Comparison of ENCODE assay signal across 8 cellular contexts in genomic region chrX:107629533-107629909, GRCh38. TPM values are rescaled to one million over a fixed set of nuclear protein-coding genes. Genes with fewer than 3 reads are reported as not detected.
DNase-seq lines count a peak whose midpoint lies in the region; ATAC-seq and TF ChIP-seq lines count a peak whose summit lies in the region.

No MANE protein-coding gene starts in this region.

- H3K27me3 ChIP-seq in stomach: no peaks in the 10 kb centered on the region

- H3K4me3 Mint-ChIP-seq in activated CD8-positive, alpha-beta T cell treated with anti-CD3 and anti-CD28 coated beads, Interleukin-2, amount 10 ng/mL, durations not matched to agents 7 days and 5 days: peak overlapping the region; percentile 86

- CTCF ChIA-PET in activated CD8-positive, alpha-beta T cell treated with anti-CD3 and anti-CD28 coated beads, Interleukin-2, amount 10 ng/mL, durations not matched to agents 7 days and 5 days (lab: Charles Lee): interaction anchor here (0.9 to 6.0 kb wide), 6 partner anchors 11 to 148 kb away, joined by 3 to 31 read pairs (median 4); partner anchors contain the start of gene NCBP2L

- peak overlapping the region in 3 of 5 donors; percentile 87 for H3K27ac ChIP-seq in stomach

- H3K4me3 ChIP-seq in iPS-11a (ENCODE audit: low read depth, low read length) (peak overlapping the region; percentile 77), stomach (peak overlapping the region; percentile 51 to 63 (median 58))

- DNase-seq in NCI-H2107 treated with DMSO at 0.1 percent for 48 hours (lab: John Stamatoyannopoulos, UW; ENCODE audit: unreplicated experiment): peak; percentile 33
- DNase-seq in NCI-H2107 (lab: John Stamatoyannopoulos, UW): no peak
- DNase-seq in KBM-7: peak; percentile 51
- DNase-seq in activated CD8-positive, alpha-beta T cell treated with anti-CD3 and anti-CD28 coated beads, Interleukin-2, amount 10 ng/mL, durations not matched to agents 7 days and 5 days: peak; percentile 32
- DNase-seq in stomach: no peak
- no peak for DNase-seq in activated CD4-positive, CD25-positive, alpha-beta regulatory T cell treated with anti-CD3 and anti-CD28 coated beads, Interleukin-2, amount 50 U/mL, for 72 hours

- TF ChIP-seq CTCF in stomach (IDR thresholded peaks at IDR 0.05): no peak

- TF ChIP-seq EP300 in stomach (IDR thresholded peaks at IDR 0.05): no peak

- no peaks in the 10 kb centered on the region for H3K9me3 Mint-ChIP-seq in activated CD8-positive, alpha-beta T cell treated with anti-CD3 and anti-CD28 coated beads, Interleukin-2, amount 10 ng/mL, durations not matched to agents 7 days and 5 days (ENCODE audit: insufficient read depth)

- TF ChIP-seq POLR2A in stomach (IDR thresholded peaks at IDR 0.05): no peak

- in situ Hi-C loops in KBM-7 (cut with MboI; ENCODE audit: low pct_unique_long_range_greater_than_20kb, low sequenced_read_pairs): no loop called here

- H3K27ac Mint-ChIP-seq in activated CD8-positive, alpha-beta T cell treated with anti-CD3 and anti-CD28 coated beads, Interleukin-2, amount 10 ng/mL, durations not matched to agents 7 days and 5 days: peak overlapping the region; percentile 96

- H3K4me1 ChIP-seq in stomach: peaks cover 0 to 25% (median 6%) of the 10 kb centered on the region in 4 donors

- POLR2A ChIA-PET in activated CD8-positive, alpha-beta T cell treated with anti-CD3 and anti-CD28 coated beads, Interleukin-2, amount 10 ng/mL, durations not matched to agents 7 days and 5 days (lab: Charles Lee): interaction anchor here (1.0 to 2.4 kb wide), 5 partner anchors 44 to 112 kb away, joined by 3 to 18 read pairs (median 4); no protein-coding TSS in a partner anchor

- ATAC-seq in activated CD8-positive, alpha-beta T cell treated with anti-CD3 and anti-CD28 coated beads, Interleukin-2, amount 10 ng/mL, durations not matched to agents 7 days and 5 days: no peak
- ATAC-seq in HG02884 (IDR thresholded peaks at IDR 0.05; ENCODE audit: unreplicated experiment): no peak

- no peaks in the 10 kb centered on the region for H3K27me3 Mint-ChIP-seq in activated CD8-positive, alpha-beta T cell treated with anti-CD3 and anti-CD28 coated beads, Interleukin-2, amount 10 ng/mL, durations not matched to agents 7 days and 5 days (ENCODE audit: low read depth)

- intact Hi-C loops in stomach (cut with DNase I; ENCODE audit: low total_unique reads): no loop called here

- H3K36me3 Mint-ChIP-seq in activated CD8-positive, alpha-beta T cell treated with anti-CD3 and anti-CD28 coated beads, Interleukin-2, amount 10 ng/mL, durations not matched to agents 7 days and 5 days (ENCODE audit: low read depth): peaks cover 6% of the 10 kb centered on the region

- H3K9me3 ChIP-seq in stomach: no peaks in the 10 kb centered on the region

- peaks cover 26% of the 10 kb centered on the region for H3K4me1 Mint-ChIP-seq in activated CD8-positive, alpha-beta T cell treated with anti-CD3 and anti-CD28 coated beads, Interleukin-2, amount 10 ng/mL, durations not matched to agents 7 days and 5 days (ENCODE audit: low read depth)

- 2 to 33% (median 9%) methylated on average over 5 of the region's 5 CpGs for WGBS in stomach, 5 donors

- H3K36me3 ChIP-seq in stomach: no peaks in the 10 kb centered on the region

RNA-seq across cellular contexts. Expression of gene PRPS1, which starts 1.2 kb away (rescaled TPM):
- 10 to 100 TPM; 69.8 to 71.3 TPM for total RNA-seq in activated CD8-positive, alpha-beta T cell treated with anti-CD3 and anti-CD28 coated beads, Interleukin-2, amount 10 ng/mL, durations not matched to agents 7 days and 5 days
- total RNA-seq in stomach: 10 to 100 TPM in 4 of 5 donors, 1 to 10 TPM in 1; 1.2 to 46.4 (median 20.4) TPM
- polyA plus RNA-seq in stomach: 10 to 100 TPM; 10.3 to 19.9 (median 18.6) TPM

Comparison
In these comparisons a context has a peak if more than half of its experiments do, and no peak if none do; other contexts are left out.
1. DNase-seq: peak in NCI-H2107 treated with DMSO at 0.1 percent for 48 hours (single experiment), KBM-7 (single experiment) and activated CD8-positive, alpha-beta T cell treated with anti-CD3 and anti-CD28 coated beads, Interleukin-2, amount 10 ng/mL, durations not matched to agents 7 days and 5 days (single experiment); none in NCI-H2107 (single experiment), stomach (single experiment) and activated CD4-positive, CD25-positive, alpha-beta regulatory T cell treated with anti-CD3 and anti-CD28 coated beads, Interleukin-2, amount 50 U/mL, for 72 hours (single experiment).